ENCODE assay signal across 1 cellular context in the genomic region with DNA sequence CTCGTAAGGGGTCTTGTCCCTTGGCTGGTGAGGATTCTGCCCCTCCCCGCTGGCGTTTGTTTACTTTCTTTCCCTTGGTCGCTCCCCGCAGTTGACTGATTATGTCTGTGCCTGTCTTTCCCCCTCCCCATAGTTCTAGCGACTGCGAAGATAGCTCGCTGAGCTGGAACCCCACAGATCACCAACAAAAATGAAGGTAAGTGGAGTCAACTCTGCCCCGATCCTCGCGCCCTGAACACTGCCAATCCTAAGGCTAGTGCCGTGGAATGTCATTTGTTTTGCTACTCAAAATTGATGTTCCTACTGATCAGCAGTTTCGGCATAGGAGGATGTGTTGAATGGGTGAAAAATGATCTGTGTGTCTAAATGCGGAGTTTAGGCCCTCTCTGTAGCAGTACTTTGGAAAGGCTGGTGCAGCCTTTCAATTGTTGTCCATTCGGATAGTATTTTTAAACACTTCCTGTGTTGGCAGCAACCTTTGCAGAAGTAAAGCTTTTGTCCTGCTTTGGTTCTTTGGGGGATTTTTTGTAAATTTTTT.
TF ChIP-seq lines count a peak whose summit lies in the region.

No MANE protein-coding gene starts in this region.

TF ChIP-seq in HepG2, 621 proteins besides CTCF, POLR2A, EP300 and RAD21 (continued from another document and continues in another):
- TF ChIP-seq KDM2A (CRISPR knock-in tag; IDR thresholded peaks at IDR 0.05; ENCODE audit: borderline replicate concordance, low read depth) = no peak; the same call in 1 of the 2 replicates
- no peak for TF ChIP-seq RBM22 (optimal IDR thresholded peaks at IDR 0.05; ENCODE audit: low read length)
- no peak for TF ChIP-seq ZNF251 (CRISPR knock-in tag; IDR thresholded peaks at IDR 0.05)
- TF ChIP-seq REPIN1 (CRISPR knock-in tag; IDR thresholded peaks at IDR 0.05; ENCODE audit: borderline replicate concordance, low read depth) = 0 out of 2 replicates have a peak, but pooled peaks have one; percentile 24
- peak; percentile 43; the same call in 1 of the 2 replicates for TF ChIP-seq ARID4A (CRISPR knock-in tag; IDR thresholded peaks at IDR 0.05; ENCODE audit: borderline replicate concordance)
- TF ChIP-seq, protein P1, sequence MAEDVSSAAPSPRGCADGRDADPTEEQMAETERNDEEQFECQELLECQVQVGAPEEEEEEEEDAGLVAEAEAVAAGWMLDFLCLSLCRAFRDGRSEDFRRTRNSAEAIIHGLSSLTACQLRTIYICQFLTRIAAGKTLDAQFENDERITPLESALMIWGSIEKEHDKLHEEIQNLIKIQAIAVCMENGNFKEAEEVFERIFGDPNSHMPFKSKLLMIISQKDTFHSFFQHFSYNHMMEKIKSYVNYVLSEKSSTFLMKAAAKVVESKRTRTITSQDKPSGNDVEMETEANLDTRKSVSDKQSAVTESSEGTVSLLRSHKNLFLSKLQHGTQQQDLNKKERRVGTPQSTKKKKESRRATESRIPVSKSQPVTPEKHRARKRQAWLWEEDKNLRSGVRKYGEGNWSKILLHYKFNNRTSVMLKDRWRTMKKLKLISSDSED (CRISPR knock-in tag; IDR thresholded peaks at IDR 0.05) = no peak
- no peak for TF ChIP-seq ZNF800 (CRISPR knock-in tag; IDR thresholded peaks at IDR 0.05)
- TF ChIP-seq MYC (CRISPR knock-in tag; IDR thresholded peaks at IDR 0.05; ENCODE audit: borderline replicate concordance) = no peak
- no peak for TF ChIP-seq ZFYVE20 (CRISPR knock-in tag; IDR thresholded peaks at IDR 0.05; ENCODE audit: borderline replicate concordance, low read depth)
- no peak for TF ChIP-seq ZNF772 (CRISPR knock-in tag; IDR thresholded peaks at IDR 0.05)
- TF ChIP-seq NR2F2 (IDR thresholded peaks at IDR 0.05; ENCODE audit: borderline replicate concordance, low read depth) = no peak
- TF ChIP-seq ZNF292 (CRISPR knock-in tag; IDR thresholded peaks at IDR 0.05; ENCODE audit: borderline replicate concordance, low read depth) = no peak
- TF ChIP-seq, protein P2, sequence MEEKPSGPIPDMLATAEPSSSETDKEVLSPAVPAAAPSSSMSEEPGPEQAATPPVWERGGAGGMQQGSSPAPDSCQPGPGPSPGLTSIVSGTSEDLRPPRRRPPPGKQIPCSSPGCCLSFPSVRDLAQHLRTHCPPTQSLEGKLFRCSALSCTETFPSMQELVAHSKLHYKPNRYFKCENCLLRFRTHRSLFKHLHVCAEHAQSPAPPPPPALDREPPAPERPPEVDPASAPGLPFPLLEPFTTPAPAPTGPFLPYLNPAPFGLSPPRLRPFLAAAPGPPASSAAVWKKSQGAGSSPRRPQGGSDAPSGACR (CRISPR knock-in tag; IDR thresholded peaks at IDR 0.05) = 0 out of 2 replicates have a peak, but pooled peaks have one; percentile 41
- no peak for TF ChIP-seq ZNF577 (CRISPR knock-in tag; IDR thresholded peaks at IDR 0.05; ENCODE audit: borderline replicate concordance, low read depth)
- no peak for TF ChIP-seq PAX8 (CRISPR knock-in tag; IDR thresholded peaks at IDR 0.05; ENCODE audit: borderline replicate concordance)
- no peak for TF ChIP-seq ZNF136 (CRISPR knock-in tag; IDR thresholded peaks at IDR 0.05; ENCODE audit: low read depth)
- peak; percentile 68; the same call in 1 of the 2 replicates for TF ChIP-seq KMT2A (CRISPR knock-in tag; IDR thresholded peaks at IDR 0.05)
- 0 out of 2 replicates have a peak, but pooled peaks have one; percentile 24 for TF ChIP-seq GATAD2A (CRISPR knock-in tag; IDR thresholded peaks at IDR 0.05)
- TF ChIP-seq HINFP (CRISPR knock-in tag; IDR thresholded peaks at IDR 0.05; ENCODE audit: low read depth) = no peak
- peak; percentile 48; the same call in 1 of the 2 replicates for TF ChIP-seq ZMAT3 (CRISPR knock-in tag; conservative IDR thresholded peaks at IDR 0.05)
- TF ChIP-seq TARDBP (CRISPR knock-in tag; IDR thresholded peaks at IDR 0.05) = peak; percentile 43; the same call in 1 of the 2 replicates
- TF ChIP-seq MAFF (IDR thresholded peaks at IDR 0.05; ENCODE audit: low read depth, low read length) = peak; percentile 40; the same call in 1 of the 2 replicates
- TF ChIP-seq ZNF614 (CRISPR knock-in tag; IDR thresholded peaks at IDR 0.05; ENCODE audit: borderline replicate concordance) = no peak
- no peak for TF ChIP-seq ZBTB7A (CRISPR knock-in tag; IDR thresholded peaks at IDR 0.05)
- no peak for TF ChIP-seq SOX6 (IDR thresholded peaks at IDR 0.05)
- 0 out of 2 replicates have a peak, but pooled peaks have one; percentile 8 for TF ChIP-seq SOX6 (CRISPR knock-in tag; IDR thresholded peaks at IDR 0.05)
- TF ChIP-seq ZBTB21 (CRISPR knock-in tag; IDR thresholded peaks at IDR 0.05) = no peak
- TF ChIP-seq ZNF530 (CRISPR knock-in tag; IDR thresholded peaks at IDR 0.05; ENCODE audit: low read depth) = no peak
- no peak for TF ChIP-seq HMGA1 (CRISPR knock-in tag; conservative IDR thresholded peaks at IDR 0.05)
- TF ChIP-seq FOXP1 (IDR thresholded peaks at IDR 0.05) = no peak
- 0 out of 2 replicates have a peak, but pooled peaks have one; percentile 7 for TF ChIP-seq FOXP1 (CRISPR knock-in tag; IDR thresholded peaks at IDR 0.05)
- TF ChIP-seq HCFC1 (IDR thresholded peaks at IDR 0.05; ENCODE audit: low read depth, low read length) = no peak
- TF ChIP-seq CBX1 (IDR thresholded peaks at IDR 0.05; ENCODE audit: low read depth) = no peak
- TF ChIP-seq HDAC6 (IDR thresholded peaks at IDR 0.05; ENCODE audit: low read depth, low read length) = no peak
- TF ChIP-seq, protein P3, sequence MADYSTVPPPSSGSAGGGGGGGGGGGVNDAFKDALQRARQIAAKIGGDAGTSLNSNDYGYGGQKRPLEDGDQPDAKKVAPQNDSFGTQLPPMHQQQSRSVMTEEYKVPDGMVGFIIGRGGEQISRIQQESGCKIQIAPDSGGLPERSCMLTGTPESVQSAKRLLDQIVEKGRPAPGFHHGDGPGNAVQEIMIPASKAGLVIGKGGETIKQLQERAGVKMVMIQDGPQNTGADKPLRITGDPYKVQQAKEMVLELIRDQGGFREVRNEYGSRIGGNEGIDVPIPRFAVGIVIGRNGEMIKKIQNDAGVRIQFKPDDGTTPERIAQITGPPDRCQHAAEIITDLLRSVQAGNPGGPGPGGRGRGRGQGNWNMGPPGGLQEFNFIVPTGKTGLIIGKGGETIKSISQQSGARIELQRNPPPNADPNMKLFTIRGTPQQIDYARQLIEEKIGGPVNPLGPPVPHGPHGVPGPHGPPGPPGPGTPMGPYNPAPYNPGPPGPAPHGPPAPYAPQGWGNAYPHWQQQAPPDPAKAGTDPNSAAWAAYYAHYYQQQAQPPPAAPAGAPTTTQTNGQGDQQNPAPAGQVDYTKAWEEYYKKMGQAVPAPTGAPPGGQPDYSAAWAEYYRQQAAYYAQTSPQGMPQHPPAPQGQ (CRISPR knock-in tag; IDR thresholded peaks at IDR 0.05; ENCODE audit: borderline replicate concordance) = no peak
- TF ChIP-seq ZNF746 (CRISPR knock-in tag; IDR thresholded peaks at IDR 0.05) = no peak
- TF ChIP-seq SMARCE1 (IDR thresholded peaks at IDR 0.05; ENCODE audit: borderline replicate concordance) = no peak
- TF ChIP-seq, protein P4, sequence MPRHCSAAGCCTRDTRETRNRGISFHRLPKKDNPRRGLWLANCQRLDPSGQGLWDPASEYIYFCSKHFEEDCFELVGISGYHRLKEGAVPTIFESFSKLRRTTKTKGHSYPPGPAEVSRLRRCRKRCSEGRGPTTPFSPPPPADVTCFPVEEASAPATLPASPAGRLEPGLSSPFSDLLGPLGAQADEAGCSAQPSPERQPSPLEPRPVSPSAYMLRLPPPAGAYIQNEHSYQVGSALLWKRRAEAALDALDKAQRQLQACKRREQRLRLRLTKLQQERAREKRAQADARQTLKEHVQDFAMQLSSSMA (CRISPR knock-in tag; IDR thresholded peaks at IDR 0.05) = peak; percentile 59; the same call in 1 of the 2 replicates
- peak; percentile 5; the same call in 1 of the 2 replicates for TF ChIP-seq HOXA3 (CRISPR knock-in tag; IDR thresholded peaks at IDR 0.05)
- TF ChIP-seq NFKB2 (CRISPR knock-in tag; IDR thresholded peaks at IDR 0.05; ENCODE audit: borderline replicate concordance) = no peak
- 0 out of 2 replicates have a peak, but pooled peaks have one; percentile 14 for TF ChIP-seq DRAP1 (CRISPR knock-in tag; IDR thresholded peaks at IDR 0.05)
- no peak for TF ChIP-seq SATB2 (CRISPR knock-in tag; IDR thresholded peaks at IDR 0.05)
- TF ChIP-seq RBFOX2 (IDR thresholded peaks at IDR 0.05; ENCODE audit: low read depth, low read length) = no peak
- no peak for TF ChIP-seq CHCHD3 (CRISPR knock-in tag; IDR thresholded peaks at IDR 0.05)
- TF ChIP-seq, protein P5, sequence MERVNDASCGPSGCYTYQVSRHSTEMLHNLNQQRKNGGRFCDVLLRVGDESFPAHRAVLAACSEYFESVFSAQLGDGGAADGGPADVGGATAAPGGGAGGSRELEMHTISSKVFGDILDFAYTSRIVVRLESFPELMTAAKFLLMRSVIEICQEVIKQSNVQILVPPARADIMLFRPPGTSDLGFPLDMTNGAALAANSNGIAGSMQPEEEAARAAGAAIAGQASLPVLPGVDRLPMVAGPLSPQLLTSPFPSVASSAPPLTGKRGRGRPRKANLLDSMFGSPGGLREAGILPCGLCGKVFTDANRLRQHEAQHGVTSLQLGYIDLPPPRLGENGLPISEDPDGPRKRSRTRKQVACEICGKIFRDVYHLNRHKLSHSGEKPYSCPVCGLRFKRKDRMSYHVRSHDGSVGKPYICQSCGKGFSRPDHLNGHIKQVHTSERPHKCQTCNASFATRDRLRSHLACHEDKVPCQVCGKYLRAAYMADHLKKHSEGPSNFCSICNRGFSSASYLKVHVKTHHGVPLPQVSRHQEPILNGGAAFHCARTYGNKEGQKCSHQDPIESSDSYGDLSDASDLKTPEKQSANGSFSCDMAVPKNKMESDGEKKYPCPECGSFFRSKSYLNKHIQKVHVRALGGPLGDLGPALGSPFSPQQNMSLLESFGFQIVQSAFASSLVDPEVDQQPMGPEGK (CRISPR knock-in tag; IDR thresholded peaks at IDR 0.05) = peak; percentile 59; the same call in 1 of the 2 replicates
- no peak for TF ChIP-seq SKI (IDR thresholded peaks at IDR 0.05; ENCODE audit: partially characterized antibody)
- TF ChIP-seq KMT2B (CRISPR knock-in tag; IDR thresholded peaks at IDR 0.05) = 0 out of 2 replicates have a peak, but pooled peaks have one; percentile 20
- TF ChIP-seq, protein P6, sequence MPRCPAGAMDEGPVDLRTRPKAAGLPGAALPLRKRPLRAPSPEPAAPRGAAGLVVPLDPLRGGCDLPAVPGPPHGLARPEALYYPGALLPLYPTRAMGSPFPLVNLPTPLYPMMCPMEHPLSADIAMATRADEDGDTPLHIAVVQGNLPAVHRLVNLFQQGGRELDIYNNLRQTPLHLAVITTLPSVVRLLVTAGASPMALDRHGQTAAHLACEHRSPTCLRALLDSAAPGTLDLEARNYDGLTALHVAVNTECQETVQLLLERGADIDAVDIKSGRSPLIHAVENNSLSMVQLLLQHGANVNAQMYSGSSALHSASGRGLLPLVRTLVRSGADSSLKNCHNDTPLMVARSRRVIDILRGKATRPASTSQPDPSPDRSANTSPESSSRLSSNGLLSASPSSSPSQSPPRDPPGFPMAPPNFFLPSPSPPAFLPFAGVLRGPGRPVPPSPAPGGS (CRISPR knock-in tag; IDR thresholded peaks at IDR 0.05) = no peak
